ENCODE assay signal across 2 cellular contexts in genomic region chr17:65181237-65182061, GRCh38.
TF ChIP-seq lines count a peak whose summit lies in the region.

No MANE protein-coding gene starts in this region.

TF ChIP-seq in IMR-90, 13 proteins besides CTCF, POLR2A, EP300 and RAD21:
- no peak for TF ChIP-seq ELK1 (IDR thresholded peaks at IDR 0.05; ENCODE audit: borderline replicate concordance, low read depth, low read length)
- TF ChIP-seq BHLHE40 (IDR thresholded peaks at IDR 0.05; ENCODE audit: low read depth, low read length) = no peak
- TF ChIP-seq RFX5 (IDR thresholded peaks at IDR 0.05; ENCODE audit: low read depth, low read length) = no peak
- no peak for TF ChIP-seq USF2 (IDR thresholded peaks at IDR 0.05; ENCODE audit: low read depth, low read length)
- TF ChIP-seq CHD1 (IDR thresholded peaks at IDR 0.05; ENCODE audit: low read depth, low read length) = no peak
- no peak for TF ChIP-seq MAFK (IDR thresholded peaks at IDR 0.05; ENCODE audit: low read depth, low read length)
- TF ChIP-seq NFE2L2 (IDR thresholded peaks at IDR 0.05; ENCODE audit: low read depth, low read length) = no peak
- TF ChIP-seq SMC3 (IDR thresholded peaks at IDR 0.05; ENCODE audit: low read depth, low read length) = no peak
- no peak for TF ChIP-seq CEBPB (IDR thresholded peaks at IDR 0.05; ENCODE audit: low read depth, low read length)
- no peak for TF ChIP-seq FOS (IDR thresholded peaks at IDR 0.05; ENCODE audit: low read depth, low read length)
- no peak for TF ChIP-seq RCOR1 (IDR thresholded peaks at IDR 0.05; ENCODE audit: insufficient replicate concordance, low read length)
- TF ChIP-seq MXI1 (IDR thresholded peaks at IDR 0.05; ENCODE audit: borderline replicate concordance, low read depth, low read length) = no peak
- TF ChIP-seq MAZ (IDR thresholded peaks at IDR 0.05; ENCODE audit: borderline replicate concordance, low read depth, low read length) = no peak

TF ChIP-seq in GM12878, 131 proteins besides CTCF, POLR2A, EP300 and RAD21 (continues in another document):
- TF ChIP-seq YBX1 (IDR thresholded peaks at IDR 0.05) = no peak
- TF ChIP-seq NR2F1 (conservative IDR thresholded peaks at IDR 0.05) = peak; percentile 88
- no peak for TF ChIP-seq E2F4 (IDR thresholded peaks at IDR 0.05; ENCODE audit: low read depth, low read length)
- no peak for TF ChIP-seq KAT2A (conservative IDR thresholded peaks at IDR 0.05; ENCODE audit: control insufficient read depth, low read depth, low read length)
- peak; percentile 90; the same call in 1 of the 2 replicates for TF ChIP-seq STAT1 (conservative IDR thresholded peaks at IDR 0.05)
- TF ChIP-seq POLR2AphosphoS2 (IDR thresholded peaks at IDR 0.05; ENCODE audit: low read depth, low read length) = no peak
- TF ChIP-seq WRNIP1 (IDR thresholded peaks at IDR 0.05; ENCODE audit: borderline replicate concordance, low read depth, low read length) = no peak
- peak; percentile 96 for TF ChIP-seq EED (IDR thresholded peaks at IDR 0.05; ENCODE audit: low read depth)
- TF ChIP-seq HDAC6 (IDR thresholded peaks at IDR 0.05; ENCODE audit: unreplicated experiment) = no peak
- no peak for TF ChIP-seq NR2C2 (IDR thresholded peaks at IDR 0.05; ENCODE audit: borderline replicate concordance, control insufficient read depth, insufficient read length, low read depth)
- peak; percentile 52; the same call in 1 of the 2 replicates for TF ChIP-seq LARP7 (IDR thresholded peaks at IDR 0.05)
- TF ChIP-seq POU2F2 (IDR thresholded peaks at IDR 0.05; ENCODE audit: borderline replicate concordance, low read depth, low read length) = peak; percentile 91; the same call in 2 of the 3 replicates
- no peak for TF ChIP-seq PAX8 (IDR thresholded peaks at IDR 0.05)
- peak; percentile 18; the same call in 1 of the 2 replicates for TF ChIP-seq IRF3 (IDR thresholded peaks at IDR 0.05)
- no peak for TF ChIP-seq ZNF274 (IDR thresholded peaks at IDR 0.05; ENCODE audit: insufficient read depth, insufficient read length)
- TF ChIP-seq BCL3 (IDR thresholded peaks at IDR 0.05; ENCODE audit: borderline replicate concordance, insufficient read depth, low read depth, low read length, poor library complexity, severe bottlenecking) = no peak
- TF ChIP-seq CHD4 (IDR thresholded peaks at IDR 0.05) = peak; percentile 89; the same call in 1 of the 2 replicates
- TF ChIP-seq MYB (IDR thresholded peaks at IDR 0.05; ENCODE audit: borderline replicate concordance, low read depth, low read length) = peak; percentile 88; the same call in 1 of the 2 replicates
- 0 out of 2 replicates have a peak, but pooled peaks have one; percentile 38 for TF ChIP-seq GABPA (IDR thresholded peaks at IDR 0.05; ENCODE audit: low read depth)
- no peak for TF ChIP-seq ATF3 (IDR thresholded peaks at IDR 0.05; ENCODE audit: borderline replicate concordance, extremely low read depth, low read depth, low read length)
- TF ChIP-seq USF1 (IDR thresholded peaks at IDR 0.05; ENCODE audit: borderline replicate concordance, extremely low read length, insufficient read depth, low read depth, low read length) = no peak
- no peak for TF ChIP-seq KDM1A (IDR thresholded peaks at IDR 0.05; ENCODE audit: borderline replicate concordance)
- TF ChIP-seq SMARCA5 (IDR thresholded peaks at IDR 0.05) = peak; percentile 91; the same call in 1 of the 2 replicates
- peak in 1 of 2 experiments; percentile 76; a peak in 1 of 4 replicates for TF ChIP-seq ETV6 (conservative IDR thresholded peaks at IDR 0.05 in 1 of 2, IDR thresholded peaks at IDR 0.05 in 1 of 2; ENCODE audit: borderline replicate concordance in 1 of 2, low read depth in 1 of 2)
- peak; percentile 48; the same call in 1 of the 2 replicates for TF ChIP-seq MLLT1 (IDR thresholded peaks at IDR 0.05)
- TF ChIP-seq DPF2 (IDR thresholded peaks at IDR 0.05) = peak; percentile 97
- TF ChIP-seq ZBTB40 (IDR thresholded peaks at IDR 0.05; ENCODE audit: borderline replicate concordance) = no peak
- no peak for TF ChIP-seq EZH2 (IDR thresholded peaks at IDR 0.05; ENCODE audit: borderline replicate concordance, control insufficient read depth, low read depth, low read length)
- no peak for TF ChIP-seq USF2 (IDR thresholded peaks at IDR 0.05; ENCODE audit: borderline replicate concordance, low read depth, low read length)
- no peak for TF ChIP-seq CBX3 (IDR thresholded peaks at IDR 0.05; ENCODE audit: borderline replicate concordance, low read depth)
- peak; percentile 67; the same call in 1 of the 2 replicates for TF ChIP-seq NBN (IDR thresholded peaks at IDR 0.05)
- TF ChIP-seq IKZF1 (conservative IDR thresholded peaks at IDR 0.05) = peak; percentile 97
- TF ChIP-seq ESRRA (IDR thresholded peaks at IDR 0.05; ENCODE audit: low read length) = no peak
- no peak; the same call in 1 of the 2 replicates for TF ChIP-seq MAX (IDR thresholded peaks at IDR 0.05; ENCODE audit: low read depth, low read length)
- TF ChIP-seq ATF2 (IDR thresholded peaks at IDR 0.05; ENCODE audit: low read length) = peak; percentile 97
- TF ChIP-seq ZSCAN29 (IDR thresholded peaks at IDR 0.05) = no peak
- TF ChIP-seq BMI1 (IDR thresholded peaks at IDR 0.05; ENCODE audit: borderline replicate concordance) = peak; percentile 81; the same call in 1 of the 2 replicates
- peak; percentile 89 for TF ChIP-seq GATAD2B (conservative IDR thresholded peaks at IDR 0.05; ENCODE audit: low read depth)
- peak; percentile 98 to 99 for TF ChIP-seq IKZF2 (IDR thresholded peaks at IDR 0.05)
- TF ChIP-seq RELA (IDR thresholded peaks at IDR 0.05; ENCODE audit: borderline replicate concordance, partially characterized antibody) = no peak
- peak; percentile 97 for TF ChIP-seq TCF12 (IDR thresholded peaks at IDR 0.05; ENCODE audit: low read depth, low read length)
- 0 out of 2 replicates have a peak, but pooled peaks have one; percentile 31 for TF ChIP-seq CBX5 (IDR thresholded peaks at IDR 0.05; ENCODE audit: low read depth)
- TF ChIP-seq PBX3 (IDR thresholded peaks at IDR 0.05; ENCODE audit: insufficient replicate concordance, low read depth, low read length) = no peak
- TF ChIP-seq CBFB (IDR thresholded peaks at IDR 0.05; ENCODE audit: low read depth) = peak; percentile 89
- no peak for TF ChIP-seq BRCA1 (IDR thresholded peaks at IDR 0.05; ENCODE audit: low read depth, low read length)
- TF ChIP-seq CHD2 (IDR thresholded peaks at IDR 0.05; ENCODE audit: borderline replicate concordance, low read depth, low read length) = peak; percentile 62
- peak; percentile 28; the same call in 1 of the 2 replicates for TF ChIP-seq CREB1 (IDR thresholded peaks at IDR 0.05; ENCODE audit: low read depth)
- no peak; the same call in 1 of the 2 replicates for TF ChIP-seq SMC3 (IDR thresholded peaks at IDR 0.05; ENCODE audit: borderline replicate concordance, low read length)
